Comparison of ENCODE assay signal across 8 cellular contexts in genomic region chr11:71251761-71252433, GRCh38. TPM values are rescaled to one million over a fixed set of nuclear protein-coding genes. Genes with fewer than 3 reads are reported as not detected.
DNase-seq lines count a peak whose midpoint lies in the region; ATAC-seq, FAIRE-seq and TF ChIP-seq lines count a peak whose summit lies in the region.

No MANE protein-coding gene starts in this region.

- no peak overlapping the region for H2AFZ ChIP-seq in Karpas-422 (ENCODE audit: low read length)
- no peak overlapping the region for H2AFZ ChIP-seq in H1 (ENCODE audit: low read length)

- peaks cover 48% of the 10 kb centered on the region for H3K27me3 Mint-ChIP-seq in activated CD4-positive, alpha-beta T cell treated with anti-CD3 and anti-CD28 coated beads for 36 hours

- no peaks in the 10 kb centered on the region for H3K36me3 Mint-ChIP-seq in activated CD4-positive, alpha-beta T cell treated with anti-CD3 and anti-CD28 coated beads for 36 hours (ENCODE audit: low read depth)

- no peak overlapping the region for H3K23ac ChIP-seq in H1 (ENCODE audit: insufficient read length)

- peak overlapping the region; percentile 96 for H3K4ac ChIP-seq in H1 (replicated peaks; ENCODE audit: insufficient read length, low read depth, low read length)

- H3K56ac ChIP-seq in H1 (replicated peaks; ENCODE audit: insufficient read length, low read depth, low read length) = peak overlapping the region; percentile 80

- peak overlapping the region; percentile 91; the same call in 1 of the 2 replicates for H2BK5ac ChIP-seq in H1 (ENCODE audit: low read depth, low read length)

- H3K9me3 ChIP-seq in Karpas-422 (ENCODE audit: low read length) = no peaks in the 10 kb centered on the region
- no peaks in the 10 kb centered on the region for H3K9me3 ChIP-seq in H1 (ENCODE audit: insufficient read depth in 2 of 2, low read depth in 1 of 2, low read length in 1 of 2)
- H3K9me3 ChIP-seq in muscle layer of duodenum (ENCODE audit: control insufficient read depth in 1 of 2, low read length in 2 of 2) = no peaks in the 10 kb centered on the region
- H3K9me3 ChIP-seq in SJCRH30 (replicated peaks) = no peaks in the 10 kb centered on the region

- CTCF ChIA-PET in H1 (lab: Charles Lee; ENCODE audit: partially characterized antibody) = interaction anchor here (0.6 to 3.4 kb wide), 19 partner anchors 9 to 1424 kb away, joined by 3 to 20 read pairs (median 4); no protein-coding TSS in a partner anchor
- CTCF ChIA-PET in activated CD4-positive, alpha-beta T cell treated with anti-CD3 and anti-CD28 coated beads for 36 hours (lab: Charles Lee) = no interaction called here

- intact Hi-C loops in activated CD4-positive, alpha-beta T cell treated with anti-CD3 and anti-CD28 coated beads for 36 hours (cut with DNase I, micrococcal nuclease) = no loop called here

- peak overlapping the region; percentile 75 for H4K91ac ChIP-seq in H1 (replicated peaks; ENCODE audit: insufficient read length, low read length)

- peak; percentile 68 for DNase-seq in DMS79 treated with DMSO at 0.1 percent for 48 hours (lab: John Stamatoyannopoulos, UW)
- DNase-seq in Karpas-422 = peak; percentile 46
- peak in 1 of 2 experiments; percentile 86 for DNase-seq in H1 (ENCODE audit: low read depth in 1 of 2, low spot score in 2 of 2)
- DNase-seq in activated CD4-positive, alpha-beta T cell treated with anti-CD3 and anti-CD28 coated beads for 36 hours = no peak
- DNase-seq in NCI-H1048 (lab: John Stamatoyannopoulos, UW) = no peak
- no peak for DNase-seq in SJCRH30

- no peaks in the 10 kb centered on the region for H3K9me2 ChIP-seq in Karpas-422 (replicated peaks; ENCODE audit: insufficient read depth, low read length)

- H3K4me2 ChIP-seq in Karpas-422 (ENCODE audit: low read depth, low read length, poor library complexity, severe bottlenecking) (no peak overlapping the region), H1 (ENCODE audit: insufficient read depth in 1 of 2, low read depth in 2 of 2, low read length in 2 of 2) (peak overlapping the region; percentile 53 to 85)

- H3K36me3 ChIP-seq in Karpas-422 (ENCODE audit: insufficient read depth, low read length) (no peaks in the 10 kb centered on the region), H1 (ENCODE audit: control insufficient read depth in 2 of 4, insufficient read depth in 4 of 4, low read length in 3 of 4) (no peaks in the 10 kb centered on the region), muscle layer of duodenum (ENCODE audit: control insufficient read depth in 1 of 2, insufficient read depth in 2 of 2, low read length in 2 of 2) (no peaks in the 10 kb centered on the region), SJCRH30 (no peaks in the 10 kb centered on the region)

- no peak for TF ChIP-seq EP300 in H1 (IDR thresholded peaks at IDR 0.05; ENCODE audit: borderline replicate concordance in 1 of 2, low read depth in 2 of 2, low read length in 2 of 2)

- peak; percentile 63 to 87 (median 66) for TF ChIP-seq CTCF in H1 (IDR thresholded peaks at IDR 0.05; ENCODE audit: control extremely low read depth in 1 of 3, insufficient read depth in 1 of 3, low read depth in 1 of 3, low read length in 3 of 3)

- 1% methylated on average over 41 of the region's 74 CpGs; no CpG with 5 or more reads in 1 of the 2 experiments for WGBS in H1 (ENCODE audit: extremely low coverage in 1 of 2, insufficient coverage in 1 of 2, insufficient read length in 1 of 2, insufficient replicate concordance in 2 of 2, low coverage in 1 of 2, low lambda C conversion rate in 2 of 2, missing lambda C conversion rate in 1 of 2), 2 experiments

- peak overlapping the region; percentile 64 for H4K5ac ChIP-seq in H1 (ENCODE audit: insufficient read length, low read depth, low read length)

- TF ChIP-seq RAD21 in H1 (IDR thresholded peaks at IDR 0.05 in 1 of 2, conservative IDR thresholded peaks at IDR 0.05 in 1 of 2; ENCODE audit: low read depth in 2 of 2, low read length in 2 of 2) = peak; percentile 51 to 82; a peak in 3 of 4 replicates

- 0 out of 2 replicates have a peak overlapping the region, but pooled peaks have one; percentile 43 for H2BK20ac ChIP-seq in H1 (ENCODE audit: low read length)

- H4K20me1 ChIP-seq in Karpas-422 (ENCODE audit: insufficient read depth, low read depth, low read length) (no peaks in the 10 kb centered on the region; the same call in 1 of the 2 replicates), H1 (replicated peaks in 1 of 2; ENCODE audit: control insufficient read depth in 1 of 2, insufficient read depth in 2 of 2, low read length in 2 of 2) (peaks cover 0 to 5% of the 10 kb centered on the region in 2 experiments)

- peaks cover 2% of the 10 kb centered on the region; the same call in 1 of the 2 replicates for H3K79me1 ChIP-seq in H1 (ENCODE audit: low read depth, low read length)

- no peak overlapping the region for H3K27ac Mint-ChIP-seq in activated CD4-positive, alpha-beta T cell treated with anti-CD3 and anti-CD28 coated beads for 36 hours

- peak overlapping the region; percentile 80; the same call in 1 of the 2 replicates for H2BK12ac ChIP-seq in H1 (ENCODE audit: low read depth, low read length)

- H3K18ac ChIP-seq in H1 (ENCODE audit: extremely low read depth, low read length) = peak overlapping the region; percentile 87

- H3K4me3 Mint-ChIP-seq in activated CD4-positive, alpha-beta T cell treated with anti-CD3 and anti-CD28 coated beads for 36 hours = no peak overlapping the region

- H3K4me1 ChIP-seq in Karpas-422 (ENCODE audit: low read length) = no peaks in the 10 kb centered on the region
- H3K4me1 ChIP-seq in H1 (replicated peaks in 1 of 4; ENCODE audit: control insufficient read depth in 3 of 4, insufficient read depth in 4 of 4, low read length in 3 of 4) = peaks cover 22 to 58% (median 47%) of the 10 kb centered on the region in 4 experiments
- H3K4me1 ChIP-seq in muscle layer of duodenum (ENCODE audit: control insufficient read depth in 1 of 2, insufficient read depth in 2 of 2, low read length in 2 of 2) = peaks cover 0 to 27% of the 10 kb centered on the region in 2 donors
- H3K4me1 ChIP-seq in SJCRH30 = no peaks in the 10 kb centered on the region

- no peaks in the 10 kb centered on the region for H3K4me1 Mint-ChIP-seq in activated CD4-positive, alpha-beta T cell treated with anti-CD3 and anti-CD28 coated beads for 36 hours

- H3K27me3 ChIP-seq in Karpas-422 (ENCODE audit: low read length) (no peaks in the 10 kb centered on the region), H1 (replicated peaks in 1 of 4; ENCODE audit: control insufficient read depth in 3 of 4, extremely low read depth in 1 of 4, insufficient read depth in 3 of 4, low read length in 3 of 4) (no peaks in the 10 kb centered on the region; a peak in 1 of 7 replicates), muscle layer of duodenum (ENCODE audit: low read depth, low read length) (peaks cover 12% of the 10 kb centered on the region), SJCRH30 (no peaks in the 10 kb centered on the region)

- no peak overlapping the region for H3K4me3 ChIP-seq in Karpas-422 (ENCODE audit: low read length)
- H3K4me3 ChIP-seq in H1 (ENCODE audit: extremely low read depth in 1 of 4, insufficient read depth in 2 of 4, low read depth in 3 of 4, low read length in 4 of 4) = peak overlapping the region; percentile 80 to 95 (median 84)
- H3K4me3 ChIP-seq in muscle layer of duodenum (ENCODE audit: low read depth in 1 of 2, low read length in 2 of 2) = peak overlapping the region; percentile 42 to 65
- H3K4me3 ChIP-seq in SJCRH30 = no peak overlapping the region

- H2BK120ac ChIP-seq in H1 (replicated peaks; ENCODE audit: low read depth, low read length) = no peak overlapping the region

- FAIRE-seq in H1 (lab: Jason Lieb, UNC) = no peak

- POLR2A ChIA-PET in H1 (lab: Charles Lee; ENCODE audit: partially characterized antibody) = interaction anchor here (0.7 to 3.5 kb wide), 11 partner anchors 10 to 131 kb away, joined by 3 to 23 read pairs (median 3); no protein-coding TSS in a partner anchor
- POLR2A ChIA-PET in activated CD4-positive, alpha-beta T cell treated with anti-CD3 and anti-CD28 coated beads for 36 hours (lab: Charles Lee) = no interaction called here

- H3K79me2 ChIP-seq in Karpas-422 (ENCODE audit: low read length) (no peaks in the 10 kb centered on the region), H1 (ENCODE audit: control insufficient read depth in 1 of 2, insufficient read depth in 2 of 2, low read length in 2 of 2) (peaks cover 16 to 35% of the 10 kb centered on the region in 2 experiments)

- no peak for ATAC-seq in activated CD4-positive, alpha-beta T cell treated with anti-CD3 and anti-CD28 coated beads for 36 hours
- ATAC-seq in GM19452 (IDR thresholded peaks at IDR 0.05; ENCODE audit: unreplicated experiment) = no peak

- peak overlapping the region; percentile 72; the same call in 1 of the 2 replicates for H2BK15ac ChIP-seq in H1 (ENCODE audit: low read length)

- H3K27ac ChIP-seq in Karpas-422 (ENCODE audit: low read length) (no peak overlapping the region), H1 (ENCODE audit: low read depth, low read length) (peak overlapping the region; percentile 75), muscle layer of duodenum (ENCODE audit: low read length) (no peak overlapping the region), SJCRH30 (no peak overlapping the region)

- H3K23me2 ChIP-seq in H1 (ENCODE audit: low read depth, low read length) = peaks cover 22% of the 10 kb centered on the region; the same call in 1 of the 2 replicates

- peak overlapping the region; percentile 33 for H3K14ac ChIP-seq in H1 (ENCODE audit: insufficient read length)

- no peak overlapping the region; the same call in 1 of the 2 replicates for H2AK5ac ChIP-seq in H1 (ENCODE audit: low read depth, low read length)

- TF ChIP-seq POLR2A in H1 (IDR thresholded peaks at IDR 0.05; ENCODE audit: control extremely low read depth in 1 of 2, low read depth in 2 of 2, low read length in 2 of 2) = no peak; a peak in 2 of 3 replicates

- H3K9me3 Mint-ChIP-seq in activated CD4-positive, alpha-beta T cell treated with anti-CD3 and anti-CD28 coated beads for 36 hours (ENCODE audit: low read depth) = no peaks in the 10 kb centered on the region

- no peak overlapping the region for H3K9ac ChIP-seq in Karpas-422 (ENCODE audit: low read length)
- peak overlapping the region; percentile 49 to 82 (median 78); a peak in 6 of 7 replicates for H3K9ac ChIP-seq in H1 (replicated peaks in 1 of 4; ENCODE audit: extremely low read depth in 1 of 4, low read depth in 3 of 4, low read length in 3 of 4)

- H4K8ac ChIP-seq in H1 (ENCODE audit: extremely low read depth, insufficient read depth, low read length) = 0 out of 2 replicates have a peak overlapping the region, but pooled peaks have one; percentile 19

RNA-seq across cellular contexts. Expression of gene SHANK2, which starts 0.5 kb away (rescaled TPM):
- total RNA-seq in Karpas-422 (2014; rRNA removed; shearing (Covaris generic); ENCODE audit: low replicate concordance) = not detected in 2 replicates
- total RNA-seq in H1 (2021; fragmentation: NEBNext Ultra II Directional; extraction: Animal tissue kit (Norgen Biotek cat#: 25700)) = 52.9 and 54.2 TPM in 2 replicates
- 10.1 and 15.5 TPM in 2 replicates for polyA plus RNA-seq in H1 (2011; rRNA removed)
- 7.8 TPM for polyA plus RNA-seq in H1 (2011; cell fraction: cytosol; rRNA removed)
- 41.3 TPM for polyA plus RNA-seq in H1 (2011; cell fraction: nucleus; rRNA removed)
- polyA plus RNA-seq in H1 (2012, experiment 1 of 2) = 17.0 to 20.3 TPM (median 18.5 TPM) in 4 replicates
- polyA plus RNA-seq in H1 (2012, experiment 2 of 2) = 2.9 TPM
- 16.9 TPM for polyA plus RNA-seq in H1 (2013, experiment 1 of 2)
- polyA plus RNA-seq in H1 (2013, experiment 2 of 2) = 15.7 TPM
- polyA minus RNA-seq in H1 (2011; rRNA and poly(A)+ RNA removed) = 46.2 and 59.3 TPM in 2 replicates
- polyA minus RNA-seq in H1 (2011; cell fraction: cytosol; rRNA and poly(A)+ RNA removed) = 35.2 TPM
- 103 TPM for polyA minus RNA-seq in H1 (2011; cell fraction: nucleus; rRNA and poly(A)+ RNA removed)
- not detected for total RNA-seq in activated CD4-positive, alpha-beta T cell treated with anti-CD3 and anti-CD28 coated beads for 36 hours
- total RNA-seq in SJCRH30 (2014; rRNA removed; shearing (Covaris generic)) = 0.02 and 0.15 TPM in 2 replicates

Comparison
In these comparisons a context has a peak if more than half of its experiments do, and no peak if none do; other contexts are left out.
1. DNase-seq: peak in DMS79 treated with DMSO at 0.1 percent for 48 hours (single experiment) and Karpas-422 (single experiment); none in activated CD4-positive, alpha-beta T cell treated with anti-CD3 and anti-CD28 coated beads for 36 hours (single experiment), NCI-H1048 (single experiment) and SJCRH30 (0 of 2).
2. H3K4me3 ChIP-seq: peak in H1 (4 of 4) and muscle layer of duodenum (2 of 2); none in Karpas-422 (single experiment) and SJCRH30 (single experiment).
3. RNA of gene SHANK2, which starts 0.5 kb away (total RNA-seq): 52.9 to 54.2 TPM in H1; 0.02 to 0.15 TPM in SJCRH30, not detected in Karpas-422 and not detected in activated CD4-positive, alpha-beta T cell treated with anti-CD3 and anti-CD28 coated beads for 36 hours; every median in the first group is over 10 times any median in the second.